Comparison of ENCODE assay signal across 1 cellular context in genomic region chr16:1959269-1960039, GRCh38.
TF ChIP-seq lines count a peak whose summit lies in the region.

Gene NDUFB10, plus strand, starts transcription at chr16:1959538. Its CDS starts 87 bp downstream, at chr16:1959625.

TF ChIP-seq in HepG2, 621 proteins besides CTCF, POLR2A, EP300 and RAD21 (continued from another document and continues in another):
- TF ChIP-seq LRRFIP1 (CRISPR knock-in tag; conservative IDR thresholded peaks at IDR 0.05) (no peak), DMTF1 (CRISPR knock-in tag; IDR thresholded peaks at IDR 0.05) (no peak), ZBTB7A (CRISPR knock-in tag; IDR thresholded peaks at IDR 0.05) (no peak), SOX5 (CRISPR knock-in tag; IDR thresholded peaks at IDR 0.05; ENCODE audit: borderline replicate concordance) (peak; percentile 22; the same call in 1 of the 2 replicates), DMAP1 (CRISPR knock-in tag; IDR thresholded peaks at IDR 0.05) (peak; percentile 58; the same call in 1 of the 2 replicates), ZSCAN29 (CRISPR knock-in tag; conservative IDR thresholded peaks at IDR 0.05) (0 out of 2 replicates have a peak, but pooled peaks have one; percentile 37), GATAD1 (CRISPR knock-in tag; IDR thresholded peaks at IDR 0.05) (peak; percentile 78), ZNF207 (IDR thresholded peaks at IDR 0.05; ENCODE audit: borderline replicate concordance) (no peak), HDAC1 (CRISPR knock-in tag; IDR thresholded peaks at IDR 0.05) (peak; percentile 83), ZNF761 (CRISPR knock-in tag; conservative IDR thresholded peaks at IDR 0.05) (no peak), SNAI1 (CRISPR knock-in tag; IDR thresholded peaks at IDR 0.05; ENCODE audit: borderline replicate concordance) (no peak), MZF1 (CRISPR knock-in tag; IDR thresholded peaks at IDR 0.05; ENCODE audit: borderline replicate concordance) (no peak), E2F2 (CRISPR knock-in tag; IDR thresholded peaks at IDR 0.05; ENCODE audit: borderline replicate concordance) (peak; percentile 33; the same call in 1 of the 2 replicates), ZMAT3 (CRISPR knock-in tag; conservative IDR thresholded peaks at IDR 0.05) (peak; percentile 71), NCOA2 (CRISPR knock-in tag; IDR thresholded peaks at IDR 0.05) (no peak), HHEX (CRISPR knock-in tag; IDR thresholded peaks at IDR 0.05) (no peak), ZBTB3 (CRISPR knock-in tag; IDR thresholded peaks at IDR 0.05; ENCODE audit: borderline replicate concordance, low read depth) (no peak), ZNF451 (CRISPR knock-in tag; IDR thresholded peaks at IDR 0.05) (peak; percentile 89; the same call in 1 of the 2 replicates), GRHL1 (CRISPR knock-in tag; conservative IDR thresholded peaks at IDR 0.05) (no peak), PLSCR1 (CRISPR knock-in tag; IDR thresholded peaks at IDR 0.05; ENCODE audit: borderline replicate concordance) (no peak), ZNF160 (CRISPR knock-in tag; IDR thresholded peaks at IDR 0.05) (peak; percentile 87; the same call in 1 of the 2 replicates), ZNF3 (CRISPR knock-in tag; IDR thresholded peaks at IDR 0.05) (no peak), ZNF552 (CRISPR knock-in tag; IDR thresholded peaks at IDR 0.05; ENCODE audit: borderline replicate concordance) (no peak), KLF15 (CRISPR knock-in tag; IDR thresholded peaks at IDR 0.05; ENCODE audit: borderline replicate concordance) (no peak), BCL3 (CRISPR knock-in tag; IDR thresholded peaks at IDR 0.05) (no peak; the same call in 1 of the 2 replicates), LBX2 (CRISPR knock-in tag; IDR thresholded peaks at IDR 0.05; ENCODE audit: borderline replicate concordance) (0 out of 2 replicates have a peak, but pooled peaks have one; percentile 69), NPAS2 (CRISPR knock-in tag; IDR thresholded peaks at IDR 0.05; ENCODE audit: borderline replicate concordance) (no peak), PBX2 (CRISPR knock-in tag; IDR thresholded peaks at IDR 0.05) (no peak), ZNF704 (CRISPR knock-in tag; IDR thresholded peaks at IDR 0.05; ENCODE audit: borderline replicate concordance) (0 out of 2 replicates have a peak, but pooled peaks have one; percentile 36), ZNF616 (CRISPR knock-in tag; IDR thresholded peaks at IDR 0.05; ENCODE audit: low read depth) (0 out of 2 replicates have a peak, but pooled peaks have one; percentile 37), ZNF326 (CRISPR knock-in tag; IDR thresholded peaks at IDR 0.05; ENCODE audit: borderline replicate concordance) (no peak), ZNF879 (CRISPR knock-in tag; IDR thresholded peaks at IDR 0.05) (no peak), CREB3 (CRISPR knock-in tag; IDR thresholded peaks at IDR 0.05) (0 out of 2 replicates have a peak, but pooled peaks have one; percentile 75), JUNB (CRISPR knock-in tag; IDR thresholded peaks at IDR 0.05; ENCODE audit: borderline replicate concordance) (no peak), MAX (IDR thresholded peaks at IDR 0.05) (peak; percentile 74; the same call in 1 of the 2 replicates), TFE3 (CRISPR knock-in tag; IDR thresholded peaks at IDR 0.05) (peak; percentile 13; the same call in 1 of the 2 replicates), MAFF (IDR thresholded peaks at IDR 0.05; ENCODE audit: low read depth, low read length) (no peak), ZKSCAN5 (CRISPR knock-in tag; IDR thresholded peaks at IDR 0.05) (no peak), AFF4 (CRISPR knock-in tag; IDR thresholded peaks at IDR 0.05) (no peak)
